Comparison of ENCODE assay signal across 8 cellular contexts in the genomic region with DNA sequence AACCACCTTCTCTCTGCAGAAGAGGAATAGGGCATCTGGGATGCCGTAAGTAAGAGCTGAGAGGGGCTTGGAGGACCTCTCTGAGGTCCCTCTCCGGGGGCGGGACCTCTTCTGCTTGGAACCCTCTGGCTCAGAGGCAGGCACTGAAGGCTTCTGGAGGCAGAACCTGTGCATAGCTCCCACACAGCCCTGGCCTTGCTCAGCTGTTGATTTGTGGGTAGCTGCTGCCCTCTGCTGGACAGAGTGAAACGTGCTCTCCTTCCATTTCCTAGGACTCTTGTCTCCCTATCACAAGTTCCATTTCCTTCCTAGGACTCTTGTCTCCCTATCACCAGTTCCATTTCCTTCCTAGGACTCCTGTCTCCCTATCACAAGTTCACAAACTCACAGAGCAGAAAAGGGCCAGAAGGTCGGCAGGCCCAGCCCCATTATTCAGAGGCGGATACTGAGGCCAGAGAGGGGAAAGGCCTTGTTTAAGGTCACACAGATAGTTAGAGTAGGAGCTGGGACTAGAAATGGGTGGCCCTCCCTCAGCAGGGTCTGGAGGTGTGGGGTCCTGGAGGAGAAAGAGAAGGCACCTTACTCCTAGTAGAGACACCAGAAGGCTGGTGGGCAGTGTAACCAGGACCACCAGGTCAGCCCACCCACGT. TPM values are rescaled to one million over a fixed set of nuclear protein-coding genes. Genes with fewer than 3 reads are reported as not detected.
A peak's percentile ranks its signal among the peaks of the same experiment; 100 is the strongest.
DNase-seq lines count a peak whose midpoint lies in the region; ATAC-seq and TF ChIP-seq lines count a peak whose summit lies in the region.

No MANE protein-coding gene starts in this region.

- TF ChIP-seq CTCF in CD14-positive monocyte (IDR thresholded peaks at IDR 0.05) (peak; percentile 79), coronary artery (IDR thresholded peaks at IDR 0.05) (peak; percentile 74), liver (IDR thresholded peaks at IDR 0.05; ENCODE audit: low read depth, low read length, missing input control) (peak; percentile 87)

- H3K4me3 Mint-ChIP-seq in CD14-positive monocyte = no peak overlapping the region
- H3K4me3 Mint-ChIP-seq in activated CD4-positive, alpha-beta T cell treated with anti-CD3 and anti-CD28 coated beads, Interleukin-2, amount 10 ng/mL, durations not matched to agents 24 days and 14 days = no peak overlapping the region

- no peak overlapping the region for H3K27ac ChIP-seq in coronary artery
- H3K27ac ChIP-seq in liver (ENCODE audit: low read depth in 1 of 2, low read length in 2 of 2) = no peak overlapping the region

- peak; percentile 95 for TF ChIP-seq RAD21 in liver (IDR thresholded peaks at IDR 0.05)

- no peaks in the 10 kb centered on the region for H3K9me3 ChIP-seq in liver (ENCODE audit: control insufficient read depth in 4 of 4, low read length in 3 of 4)

- H3K27me3 ChIP-seq in liver (ENCODE audit: control insufficient read depth in 4 of 4, insufficient read depth in 4 of 4, low read length in 3 of 4) = no peaks in the 10 kb centered on the region

- DNase-seq in CD14-positive monocyte (ENCODE audit: low spot score) (peak; percentile 64), NCI-H526 treated with DMSO at 0.1 percent for 48 hours (lab: John Stamatoyannopoulos, UW) (peak; percentile 73), coronary artery (ENCODE audit: low spot score) (no peak)
- peak; percentile 93 for DNase-seq in activated CD4-positive, alpha-beta T cell treated with anti-CD3 and anti-CD28 coated beads, Interleukin-2, amount 10 ng/mL, durations not matched to agents 24 days and 14 days
- peak; percentile 55 to 61 (median 60) for DNase-seq in stimulated activated CD4-positive, alpha-beta T cell treated with anti-CD3 and anti-CD28 coated beads, TNF-alpha, amount 100 ng/mL, for 4 hours (ENCODE audit: low read depth in 3 of 3)

- peaks cover 0 to 2% (median 0%) of the 10 kb centered on the region in 7 donors for H3K9me3 Mint-ChIP-seq in CD14-positive monocyte
- no peaks in the 10 kb centered on the region for H3K9me3 Mint-ChIP-seq in activated CD4-positive, alpha-beta T cell treated with anti-CD3 and anti-CD28 coated beads, Interleukin-2, amount 10 ng/mL, durations not matched to agents 24 days and 14 days

- H3K36me3 Mint-ChIP-seq in CD14-positive monocyte = peaks cover 81 to 84% of the 10 kb centered on the region in 2 donors
- H3K36me3 Mint-ChIP-seq in activated CD4-positive, alpha-beta T cell treated with anti-CD3 and anti-CD28 coated beads, Interleukin-2, amount 10 ng/mL, durations not matched to agents 24 days and 14 days (ENCODE audit: low read depth) = peaks cover 16% of the 10 kb centered on the region

- no peaks in the 10 kb centered on the region for H3K27me3 Mint-ChIP-seq in CD14-positive monocyte (ENCODE audit: low read depth in 3 of 3)
- no peaks in the 10 kb centered on the region for H3K27me3 Mint-ChIP-seq in activated CD4-positive, alpha-beta T cell treated with anti-CD3 and anti-CD28 coated beads, Interleukin-2, amount 10 ng/mL, durations not matched to agents 24 days and 14 days

- 37% methylated on average over 7 of the region's 7 CpGs for WGBS in liver

- intact Hi-C loops in CD14-positive monocyte (cut with micrococcal nuclease) = loop anchor here (2.0 to 5.0 kb wide), 2 partner anchors 52 to 54 kb away; no protein-coding TSS in a partner anchor
- intact Hi-C loops in activated CD4-positive, alpha-beta T cell treated with anti-CD3 and anti-CD28 coated beads, Interleukin-2, amount 10 ng/mL, durations not matched to agents 24 days and 14 days (cut with micrococcal nuclease) = loop anchor here (1.0 to 2.0 kb wide), 4 partner anchors 16 to 402 kb away; no protein-coding TSS in a partner anchor

- H3K36me3 ChIP-seq in liver (ENCODE audit: control insufficient read depth in 4 of 4, insufficient read depth in 3 of 4, low read depth in 1 of 4, low read length in 3 of 4) = peaks cover 2 to 28% (median 20%) of the 10 kb centered on the region in 4 donors

- no peaks in the 10 kb centered on the region for H3K4me1 ChIP-seq in liver (ENCODE audit: control insufficient read depth in 4 of 4, insufficient read depth in 4 of 4, low read length in 3 of 4)

- no peaks in the 10 kb centered on the region for H3K4me1 Mint-ChIP-seq in CD14-positive monocyte
- peaks cover 2% of the 10 kb centered on the region for H3K4me1 Mint-ChIP-seq in activated CD4-positive, alpha-beta T cell treated with anti-CD3 and anti-CD28 coated beads, Interleukin-2, amount 10 ng/mL, durations not matched to agents 24 days and 14 days

- H3K9ac ChIP-seq in liver (ENCODE audit: low read depth in 1 of 2, low read length in 2 of 2) = no peak overlapping the region

- no peak overlapping the region for H3K4me3 ChIP-seq in coronary artery
- H3K4me3 ChIP-seq in liver (ENCODE audit: low read depth in 1 of 3, low read length in 3 of 3) = no peak overlapping the region

- peak overlapping the region in 6 of 7 donors; percentile 3 to 80 (median 67) for H3K27ac Mint-ChIP-seq in CD14-positive monocyte
- peak overlapping the region; percentile 13 for H3K27ac Mint-ChIP-seq in activated CD4-positive, alpha-beta T cell treated with anti-CD3 and anti-CD28 coated beads, Interleukin-2, amount 10 ng/mL, durations not matched to agents 24 days and 14 days

- ATAC-seq in GM19372 (IDR thresholded peaks at IDR 0.05; ENCODE audit: low read depth, unreplicated experiment) (peak; percentile 78), HG03442 (IDR thresholded peaks at IDR 0.05; ENCODE audit: unreplicated experiment) (peak; percentile 87)

TF ChIP-seq in liver, 16 proteins besides CTCF, POLR2A, EP300 and RAD21:
- TF ChIP-seq NR2F2 (IDR thresholded peaks at IDR 0.05) (peak; percentile 81), RXRA (IDR thresholded peaks at IDR 0.05) (no peak), EGR1 (IDR thresholded peaks at IDR 0.05; ENCODE audit: low read depth in 2 of 2) (no peak)
- TF ChIP-seq, protein P1, sequence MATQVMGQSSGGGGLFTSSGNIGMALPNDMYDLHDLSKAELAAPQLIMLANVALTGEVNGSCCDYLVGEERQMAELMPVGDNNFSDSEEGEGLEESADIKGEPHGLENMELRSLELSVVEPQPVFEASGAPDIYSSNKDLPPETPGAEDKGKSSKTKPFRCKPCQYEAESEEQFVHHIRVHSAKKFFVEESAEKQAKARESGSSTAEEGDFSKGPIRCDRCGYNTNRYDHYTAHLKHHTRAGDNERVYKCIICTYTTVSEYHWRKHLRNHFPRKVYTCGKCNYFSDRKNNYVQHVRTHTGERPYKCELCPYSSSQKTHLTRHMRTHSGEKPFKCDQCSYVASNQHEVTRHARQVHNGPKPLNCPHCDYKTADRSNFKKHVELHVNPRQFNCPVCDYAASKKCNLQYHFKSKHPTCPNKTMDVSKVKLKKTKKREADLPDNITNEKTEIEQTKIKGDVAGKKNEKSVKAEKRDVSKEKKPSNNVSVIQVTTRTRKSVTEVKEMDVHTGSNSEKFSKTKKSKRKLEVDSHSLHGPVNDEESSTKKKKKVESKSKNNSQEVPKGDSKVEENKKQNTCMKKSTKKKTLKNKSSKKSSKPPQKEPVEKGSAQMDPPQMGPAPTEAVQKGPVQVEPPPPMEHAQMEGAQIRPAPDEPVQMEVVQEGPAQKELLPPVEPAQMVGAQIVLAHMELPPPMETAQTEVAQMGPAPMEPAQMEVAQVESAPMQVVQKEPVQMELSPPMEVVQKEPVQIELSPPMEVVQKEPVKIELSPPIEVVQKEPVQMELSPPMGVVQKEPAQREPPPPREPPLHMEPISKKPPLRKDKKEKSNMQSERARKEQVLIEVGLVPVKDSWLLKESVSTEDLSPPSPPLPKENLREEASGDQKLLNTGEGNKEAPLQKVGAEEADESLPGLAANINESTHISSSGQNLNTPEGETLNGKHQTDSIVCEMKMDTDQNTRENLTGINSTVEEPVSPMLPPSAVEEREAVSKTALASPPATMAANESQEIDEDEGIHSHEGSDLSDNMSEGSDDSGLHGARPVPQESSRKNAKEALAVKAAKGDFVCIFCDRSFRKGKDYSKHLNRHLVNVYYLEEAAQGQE (IDR thresholded peaks at IDR 0.05) = no peak

RNA-seq across cellular contexts. Expression of a gene that starts 30.3 kb away (rescaled TPM):
- polyA plus RNA-seq in CD14-positive monocyte = 10 to 100 TPM; 46.0 to 48.6 TPM
- 261 and 262 TPM in 2 replicates for total RNA-seq in activated CD4-positive, alpha-beta T cell treated with anti-CD3 and anti-CD28 coated beads, Interleukin-2, amount 10 ng/mL, durations not matched to agents 24 days and 14 days
- total RNA-seq in liver = 10 to 100 TPM; 62.6 to 73.1 TPM
- polyA plus RNA-seq in liver = 10 to 100 TPM; 43.3 to 73.6 TPM

RNA-seq across cellular contexts. Expression of a gene that starts 59.7 kb away (rescaled TPM):
- polyA plus RNA-seq in CD14-positive monocyte = 10 to 100 TPM; 10.7 to 18.1 TPM
- total RNA-seq in activated CD4-positive, alpha-beta T cell treated with anti-CD3 and anti-CD28 coated beads, Interleukin-2, amount 10 ng/mL, durations not matched to agents 24 days and 14 days = 76.1 and 80.3 TPM in 2 replicates
- total RNA-seq in liver = 10 to 100 TPM; 11.0 to 21.5 TPM
- 10 to 100 TPM; 21.2 to 22.5 TPM for polyA plus RNA-seq in liver
